Comparison of ENCODE assay signal across 17 cellular contexts in genomic region chr2:1051075-1051474, GRCh38.
DNase-seq lines count a peak whose midpoint lies in the region; ATAC-seq, FAIRE-seq and TF ChIP-seq lines count a peak whose summit lies in the region.
"Had no signal": no experiment of that assay in that cellular context is flagged by ENCODE, and none has a peak within 500 bp of the region (broad histone marks: within the 10 kb centered on the region; RNA-seq: fewer than 3 reads in every experiment).

No MANE protein-coding gene starts in this region.

- no peaks in the 10 kb centered on the region for H3K36me3 ChIP-seq in cardiac muscle cell
- H3K36me3 ChIP-seq: HAP-1 had no signal

- no peaks in the 10 kb centered on the region for H3K27me3 ChIP-seq in cardiac muscle cell

- intact Hi-C loops in Right ventricle myocardium superior (cut with DNase I) = no loop called here

- no peaks in the 10 kb centered on the region for H3K9me3 ChIP-seq in cardiac muscle cell (ENCODE audit: low read depth)

- H3K27ac ChIP-seq in cardiac muscle cell = no peak overlapping the region

- H3K4me3 ChIP-seq in cardiac muscle cell = no peak overlapping the region
- no peak overlapping the region for H3K4me3 ChIP-seq in foreskin fibroblast (ENCODE audit: low read depth in 1 of 2, low read length in 2 of 2)
- H3K4me3 ChIP-seq: HAP-1 had no signal

- H3K27ac Mint-ChIP-seq in type B pancreatic cell = no peak overlapping the region
- H3K27ac Mint-ChIP-seq: activated CD8-positive, alpha-beta T cell treated with anti-CD3 and anti-CD28 coated beads for 36 hours; activated naive CD8-positive, alpha-beta T cell; CD14-positive monocyte; T-helper 1 cell treated with Interleukin-12 subunit alpha and Interleukin-12 subunit beta and Interleukin-4 antibody, amounts not matched to agents 30 μg/mL and 1 μg/mL, for 36 hours had no signal

- no peak for ATAC-seq in Right ventricle myocardium superior (ENCODE audit: poor library complexity)
- ATAC-seq: activated CD8-positive, alpha-beta T cell treated with anti-CD3 and anti-CD28 coated beads for 36 hours; stimulated activated naive CD8-positive, alpha-beta T cell treated with anti-CD3 and anti-CD28 coated beads, Interleukin-15, Interleukin-2, amounts not matched to agents 100 U/mL and 50 U/mL, for 24 hours had no signal

- H3K27me3 Mint-ChIP-seq in type B pancreatic cell = peaks cover 12% of the 10 kb centered on the region
- H3K27me3 Mint-ChIP-seq: activated naive CD8-positive, alpha-beta T cell had no signal

- peaks cover 6% of the 10 kb centered on the region for H3K4me1 Mint-ChIP-seq in type B pancreatic cell (ENCODE audit: unreplicated experiment)
- H3K4me1 Mint-ChIP-seq: CD14-positive monocyte had no signal

- H3K36me3 Mint-ChIP-seq in type B pancreatic cell = no peaks in the 10 kb centered on the region
- H3K36me3 Mint-ChIP-seq: CD14-positive monocyte had no signal

- H3K4me1 ChIP-seq in cardiac muscle cell (ENCODE audit: low read depth) = no peaks in the 10 kb centered on the region

- TF ChIP-seq CTCF in cardiac muscle cell (IDR thresholded peaks at IDR 0.05; ENCODE audit: low read depth, low read length) = peak; percentile 20
- peak; percentile 5 for TF ChIP-seq CTCF in foreskin fibroblast (IDR thresholded peaks at IDR 0.05; ENCODE audit: low read depth, low read length)
- peak; percentile 58 for TF ChIP-seq CTCF in type B pancreatic cell (conservative IDR thresholded peaks at IDR 0.05)

- H3K4me3 Mint-ChIP-seq in type B pancreatic cell = no peak overlapping the region
- H3K4me3 Mint-ChIP-seq: activated CD8-positive, alpha-beta T cell treated with anti-CD3 and anti-CD28 coated beads for 36 hours; activated naive CD8-positive, alpha-beta T cell; CD14-positive monocyte; T-helper 1 cell treated with Interleukin-12 subunit alpha and Interleukin-12 subunit beta and Interleukin-4 antibody, amounts not matched to agents 30 μg/mL and 1 μg/mL, for 36 hours had no signal

- peaks cover 8% of the 10 kb centered on the region for H3K9me3 Mint-ChIP-seq in type B pancreatic cell
- H3K9me3 Mint-ChIP-seq: T-helper 1 cell treated with Interleukin-12 subunit alpha and Interleukin-12 subunit beta and Interleukin-4 antibody, amounts not matched to agents 30 μg/mL and 1 μg/mL, for 36 hours had no signal

- DNase-seq in cardiac muscle cell (ENCODE audit: low read depth in 1 of 2, low spot score in 1 of 2) (peak in 1 of 2 donors; percentile 30), Right ventricle myocardium superior (no peak), RPMI7951 (ENCODE audit: low read depth) (peak; percentile 49), foreskin fibroblast (peak; percentile 36 to 37), type B pancreatic cell (ENCODE audit: extremely low spot score, unreplicated experiment) (no peak), frontal cortex (ENCODE audit: low spot score in 2 of 2) (no peak), GDM1 (lab: John Stamatoyannopoulos, UW) (no peak), NCI-H1436 treated with DMSO at 0.1 percent for 48 hours (lab: John Stamatoyannopoulos, UW) (no peak)
- DNase-seq: activated CD8-positive, alpha-beta T cell treated with anti-CD3 and anti-CD28 coated beads for 36 hours; kidney; MM.1S; occipital lobe; stimulated activated naive CD8-positive, alpha-beta T cell treated with anti-CD3 and anti-CD28 coated beads, Interleukin-15, Interleukin-2, amounts not matched to agents 100 U/mL and 50 U/mL, for 24 hours had no signal

- FAIRE-seq in frontal cortex (lab: Jason Lieb, UNC) = no peak
- FAIRE-seq: kidney had no signal

Comparison
In these comparisons a context has a peak if more than half of its experiments do, and no peak if none do; other contexts are left out.
1. DNase-seq: peak in RPMI7951 (single experiment) and foreskin fibroblast (2 of 2); none in Right ventricle myocardium superior (single experiment), type B pancreatic cell (single experiment), frontal cortex (0 of 2), GDM1 (single experiment) and NCI-H1436 treated with DMSO at 0.1 percent for 48 hours (single experiment).
2. CTCF ChIP-seq: peak in every context shown above with its lines; median percentile 58 in type B pancreatic cell; 20 in cardiac muscle cell; 5 in foreskin fibroblast.